7 cellular contexts compared by ENCODE assay signal in genomic region chr12:122419094-122419493, GRCh38. TPM values are rescaled to one million over a fixed set of nuclear protein-coding genes. Genes with fewer than 3 reads are reported as not detected.
A peak's percentile ranks its signal among the peaks of the same experiment; 100 is the strongest.
DNase-seq lines count a peak whose midpoint lies in the region; FAIRE-seq and TF ChIP-seq lines count a peak whose summit lies in the region.
"Not testable (repeated sequence)": the region's sequence is repeated elsewhere in the genome, so short reads cannot be mapped to it uniquely, and the experiment has no call there.

No MANE protein-coding gene starts in this region.

- POLR2A ChIA-PET in HEK293 (lab: Yijun Ruan, JAX); endothelial cell of umbilical vein (lab: Charles Lee): not testable (repeated sequence)

- peak overlapping the region; percentile 95 for H3K4ac ChIP-seq in trophoblast cell (ENCODE audit: low read depth, low read length)

- dilution Hi-C loops in endothelial cell of umbilical vein (cut with MboI; ENCODE audit: extremely low pct_ligation_motif_present, low sequenced_read_pairs), result not testable (repeated sequence)

- peak overlapping the region; percentile 89 for H3K4me2 ChIP-seq in endothelial cell of umbilical vein (ENCODE audit: insufficient read depth, low read length)
- not testable (repeated sequence) for H3K4me2 ChIP-seq in trophoblast cell (ENCODE audit: low read length)

- not testable (repeated sequence) for H4K8ac ChIP-seq in trophoblast cell (ENCODE audit: low read depth, low read length)

- peak overlapping the region; percentile 38 for H2BK12ac ChIP-seq in trophoblast cell (ENCODE audit: low read length)

- H2AK5ac ChIP-seq in trophoblast cell (ENCODE audit: low read length), result not testable (repeated sequence)

- not testable (repeated sequence) for H3K27me3 ChIP-seq in adrenal gland; endothelial cell of umbilical vein (ENCODE audit: control insufficient read depth in 2 of 2, insufficient read depth in 2 of 2, low read length in 2 of 2); liver (ENCODE audit: control insufficient read depth in 4 of 4, insufficient read depth in 4 of 4, low read length in 3 of 4); trophoblast cell (ENCODE audit: insufficient read depth, low read length); sigmoid colon; tibial artery

- FAIRE-seq in endothelial cell of umbilical vein (lab: Jason Lieb, UNC), result not testable (repeated sequence)

- H3K9me3 ChIP-seq in HEK293 (ENCODE audit: control insufficient read depth, insufficient read depth, low read depth, low read length); adrenal gland (replicated peaks in 1 of 3); endothelial cell of umbilical vein (replicated peaks; ENCODE audit: control insufficient read depth, insufficient read depth, low read length); liver (ENCODE audit: control insufficient read depth in 4 of 4, low read length in 3 of 4); trophoblast cell (ENCODE audit: insufficient read depth, low read depth, low read length); sigmoid colon; tibial artery: not testable (repeated sequence)

- WGBS in adrenal gland, 4 donors, result 85 to 92% (median 88%) methylated on average over 3 of the region's 3 CpGs
- 78% methylated on average over 3 of the region's 3 CpGs for WGBS in liver
- WGBS in trophoblast cell (ENCODE audit: extremely low coverage, insufficient coverage, insufficient read length), result no CpG with 5 or more reads among the region's 3 CpGs
- WGBS in sigmoid colon, 2 donors, result 91 to 93% methylated on average over 3 of the region's 3 CpGs

- not testable (repeated sequence) for H3K14ac ChIP-seq in trophoblast cell (ENCODE audit: low read length)

- H3K4me1 ChIP-seq in HEK293 (ENCODE audit: control insufficient read depth, insufficient read depth, low read length) (peaks cover 18% of the 10 kb centered on the region), adrenal gland (replicated peaks in 1 of 2) (peaks cover 24 to 50% of the 10 kb centered on the region in 2 donors), endothelial cell of umbilical vein (ENCODE audit: control insufficient read depth, extremely low read depth, insufficient read depth, low read length) (peaks cover 49% of the 10 kb centered on the region), liver (ENCODE audit: control insufficient read depth in 4 of 4, insufficient read depth in 4 of 4, low read length in 3 of 4) (peaks cover 3 to 34% (median 24%) of the 10 kb centered on the region in 4 donors), trophoblast cell (ENCODE audit: control insufficient read depth in 1 of 2, insufficient read depth in 2 of 2, low read length in 2 of 2) (peaks cover 0 to 13% of the 10 kb centered on the region in 2 experiments), sigmoid colon (peaks cover 0 to 70% (median 60%) of the 10 kb centered on the region in 4 donors), tibial artery (peaks cover 0 to 72% (median 39%) of the 10 kb centered on the region in 4 donors)

- TF ChIP-seq RAD21 in liver (IDR thresholded peaks at IDR 0.05), result not testable (repeated sequence)

- not testable (repeated sequence) for H3K36me3 ChIP-seq in HEK293 (ENCODE audit: control insufficient read depth in 2 of 2, insufficient read depth in 1 of 2, low read length in 2 of 2); adrenal gland (replicated peaks in 1 of 2); endothelial cell of umbilical vein (ENCODE audit: control insufficient read depth in 2 of 2, extremely low read depth in 1 of 2, insufficient read depth in 2 of 2, low read length in 2 of 2); liver (ENCODE audit: control insufficient read depth in 4 of 4, insufficient read depth in 3 of 4, low read depth in 1 of 4, low read length in 3 of 4); trophoblast cell (ENCODE audit: control insufficient read depth in 1 of 2, insufficient read depth in 2 of 2, low read length in 2 of 2); sigmoid colon; tibial artery

- not testable (repeated sequence) for TF ChIP-seq EP300 in sigmoid colon (IDR thresholded peaks at IDR 0.05)

- BruUV-seq in endothelial cell of umbilical vein (replicated peaks; lab: Mats Ljungman, UMichigan), result not testable (repeated sequence)

- not testable (repeated sequence) for H4K91ac ChIP-seq in trophoblast cell (ENCODE audit: low read depth, low read length)

- TF ChIP-seq CTCF in HEK293 (tag by site-specific recombination; IDR thresholded peaks at IDR 0.05); adrenal gland (IDR thresholded peaks at IDR 0.05); endothelial cell of umbilical vein (IDR thresholded peaks at IDR 0.05; ENCODE audit: extremely low read depth in 1 of 2, insufficient read depth in 1 of 2, low read depth in 1 of 2, low read length in 2 of 2); liver (IDR thresholded peaks at IDR 0.05; ENCODE audit: low read depth, low read length, missing input control); sigmoid colon (IDR thresholded peaks at IDR 0.05); tibial artery (IDR thresholded peaks at IDR 0.05): not testable (repeated sequence)

- H3K18ac ChIP-seq in trophoblast cell (ENCODE audit: low read length), result not testable (repeated sequence)

- H3K79me1 ChIP-seq in trophoblast cell (ENCODE audit: low read length), result peaks cover 28% of the 10 kb centered on the region

- H3K79me2 ChIP-seq in endothelial cell of umbilical vein (ENCODE audit: control insufficient read depth, insufficient read depth, low read length) (peaks cover 72% of the 10 kb centered on the region), trophoblast cell (ENCODE audit: control insufficient read depth, insufficient read depth, low read length, poor library complexity) (peaks cover 31% of the 10 kb centered on the region)

- H2BK120ac ChIP-seq in trophoblast cell (ENCODE audit: insufficient read depth, low read length, poor library complexity), result not testable (repeated sequence)

- H3K4me3 ChIP-seq in HEK293 (ENCODE audit: low read depth, low read length); adrenal gland; endothelial cell of umbilical vein (replicated peaks in 1 of 3; ENCODE audit: insufficient read depth in 1 of 3, low read depth in 1 of 3, low read length in 3 of 3); liver (ENCODE audit: low read depth in 1 of 3, low read length in 3 of 3); trophoblast cell (ENCODE audit: low read depth, low read length); sigmoid colon; tibial artery: not testable (repeated sequence)

- not testable (repeated sequence) for H4K12ac ChIP-seq in trophoblast cell (ENCODE audit: low read depth, low read length)

- not testable (repeated sequence) for DNase-seq in adrenal gland; endothelial cell of umbilical vein (ENCODE audit: low read depth, low spot score); trophoblast cell; tibial artery
- peak; percentile 13 for DNase-seq in sigmoid colon

- not testable (repeated sequence) for H4K20me1 ChIP-seq in endothelial cell of umbilical vein (replicated peaks; ENCODE audit: control insufficient read depth, extremely low read depth, insufficient read depth, low read length)

- not testable (repeated sequence) for H2AFZ ChIP-seq in endothelial cell of umbilical vein (ENCODE audit: low read depth, low read length); trophoblast cell (ENCODE audit: insufficient read depth, low read length, poor library complexity)

- H2BK5ac ChIP-seq in trophoblast cell (ENCODE audit: low read depth, low read length, poor library complexity), result not testable (repeated sequence)

- not testable (repeated sequence) for H3K27ac ChIP-seq in HEK293 (ENCODE audit: extremely low read depth, low read depth, low read length); trophoblast cell (ENCODE audit: low read depth, low read length)
- H3K27ac ChIP-seq in adrenal gland (peak overlapping the region; percentile 61 to 98 (median 72)), endothelial cell of umbilical vein (ENCODE audit: insufficient read depth, low read depth, low read length) (peak overlapping the region; percentile 51), liver (ENCODE audit: low read depth in 1 of 2, low read length in 2 of 2) (peak overlapping the region; percentile 41 to 47), sigmoid colon (peak overlapping the region; percentile 97 to 100 (median 100)), tibial artery (peak overlapping the region; percentile 97 to 99)

- CTCF ChIA-PET in HEK293 (lab: Yijun Ruan, JAX), result interaction anchor here (0.6 to 1.3 kb wide), 3 partner anchors 9 to 19 kb away, joined by 3 to 5 read pairs (median 4); no protein-coding TSS in a partner anchor
- CTCF ChIA-PET in endothelial cell of umbilical vein (lab: Charles Lee), result interaction anchor here (1.0 to 2.3 kb wide), 2 partner anchors 19 to 52 kb away, joined by 6 to 22 read pairs; no protein-coding TSS in a partner anchor

- H3K9ac ChIP-seq in endothelial cell of umbilical vein (replicated peaks; ENCODE audit: extremely low read depth, insufficient read depth, low read length); liver (ENCODE audit: low read depth in 1 of 2, low read length in 2 of 2); trophoblast cell (ENCODE audit: low read length): not testable (repeated sequence)

- H3K9me1 ChIP-seq in endothelial cell of umbilical vein (replicated peaks; ENCODE audit: control insufficient read depth, extremely low read depth, insufficient read depth, low read length), result not testable (repeated sequence)

- intact Hi-C loops in adrenal gland (cut with DNase I); endothelial cell of umbilical vein (cut with micrococcal nuclease); sigmoid colon (cut with DNase I): not testable (repeated sequence)
- intact Hi-C loops in tibial artery (cut with DNase I; ENCODE audit: low total_unique reads), result loop anchor here (10.0 kb wide), 1 partner anchor 54 kb away; no protein-coding TSS in a partner anchor

- TF ChIP-seq POLR2A in adrenal gland (IDR thresholded peaks at IDR 0.05); endothelial cell of umbilical vein (IDR thresholded peaks at IDR 0.05; ENCODE audit: low read depth, low read length); sigmoid colon (IDR thresholded peaks at IDR 0.05): not testable (repeated sequence)

- not testable (repeated sequence) for H3K23ac ChIP-seq in trophoblast cell (ENCODE audit: low read length)

RNA-seq across cellular contexts. Expression of gene CLIP1, which starts 3.4 kb away (rescaled TPM):
- total RNA-seq in adrenal gland (100 to 1,000 TPM in 3 of 8 donors, 10 to 100 TPM in 5; 50.8 to 134 (median 95.8) TPM), endothelial cell of umbilical vein (71.0 and 84.3 TPM in 2 replicates), liver (10 to 100 TPM; 19.9 to 41.9 TPM), sigmoid colon (100 to 1,000 TPM; 159 to 257 (median 196) TPM)
- polyA plus RNA-seq in adrenal gland (100 to 1,000 TPM in 1 of 3 donors, 10 to 100 TPM in 2; 22.8 to 112 (median 41.0) TPM), endothelial cell of umbilical vein (56.5 and 58.8 TPM in 2 replicates), liver (10 to 100 TPM; 13.0 to 32.2 TPM), sigmoid colon (10 to 100 TPM; 16.8 to 20.1 (median 19.5) TPM)
- polyA plus RNA-seq in endothelial cell of umbilical vein (2011; cell fraction: cytosol; rRNA removed), result 49.1 and 55.8 TPM in 2 replicates
- 102 and 111 TPM in 2 replicates for polyA plus RNA-seq in endothelial cell of umbilical vein (2011; cell fraction: nucleus; rRNA removed)
- polyA plus RNA-seq in endothelial cell of umbilical vein (2012), result 48.5 and 54.6 TPM in 2 replicates
- polyA minus RNA-seq in endothelial cell of umbilical vein, result 134 and 157 TPM in 2 replicates
- polyA minus RNA-seq in endothelial cell of umbilical vein (2011; cell fraction: cytosol; rRNA and poly(A)+ RNA removed), result 31.1 TPM
- polyA minus RNA-seq in endothelial cell of umbilical vein (2011; cell fraction: nucleus; rRNA and poly(A)+ RNA removed), result 80.5 and 107 TPM in 2 replicates
- polyA plus RNA-seq in trophoblast cell (2013), result 101 and 104 TPM in 2 replicates
